9 cellular contexts compared by ENCODE assay signal in genomic region chr14:36580856-36581831, GRCh38. TPM values are rescaled to one million over a fixed set of nuclear protein-coding genes. Genes with fewer than 3 reads are reported as not detected.
DNase-seq lines count a peak whose midpoint lies in the region; ATAC-seq, FAIRE-seq and TF ChIP-seq lines count a peak whose summit lies in the region.
"Had no signal": no experiment of that assay in that cellular context is flagged by ENCODE, and none has a peak within 500 bp of the region (broad histone marks: within the 10 kb centered on the region; RNA-seq: fewer than 3 reads in every experiment).

No MANE protein-coding gene starts in this region.

- no peaks in the 10 kb centered on the region for H3K79me2 ChIP-seq in endothelial cell of umbilical vein (ENCODE audit: control insufficient read depth, insufficient read depth, low read length)

- H2AFZ ChIP-seq in endothelial cell of umbilical vein (ENCODE audit: low read depth, low read length): peak overlapping the region; percentile 78

- peak; percentile 55 for FAIRE-seq in endothelial cell of umbilical vein (lab: Jason Lieb, UNC)

- no peak for TF ChIP-seq CTCF in endothelial cell of umbilical vein (IDR thresholded peaks at IDR 0.05; ENCODE audit: extremely low read depth in 1 of 2, insufficient read depth in 1 of 2, low read depth in 1 of 2, low read length in 2 of 2)

- H3K27me3 ChIP-seq in endothelial cell of umbilical vein (ENCODE audit: control insufficient read depth in 2 of 2, insufficient read depth in 2 of 2, low read length in 2 of 2): peaks cover 60 to 83% of the 10 kb centered on the region in 2 experiments

- no peaks in the 10 kb centered on the region for H3K9me1 ChIP-seq in endothelial cell of umbilical vein (replicated peaks; ENCODE audit: control insufficient read depth, extremely low read depth, insufficient read depth, low read length)

- no peaks in the 10 kb centered on the region for H4K20me1 ChIP-seq in endothelial cell of umbilical vein (replicated peaks; ENCODE audit: control insufficient read depth, extremely low read depth, insufficient read depth, low read length)

- peak overlapping the region in 2 of 3 experiments; percentile 6 to 11 for H3K4me3 ChIP-seq in endothelial cell of umbilical vein (replicated peaks in 1 of 3; ENCODE audit: insufficient read depth in 1 of 3, low read depth in 1 of 3, low read length in 3 of 3)

- H3K9me3 ChIP-seq in endothelial cell of umbilical vein (replicated peaks; ENCODE audit: control insufficient read depth, insufficient read depth, low read length): no peaks in the 10 kb centered on the region

- no peak overlapping the region for H3K27ac ChIP-seq in endothelial cell of umbilical vein (ENCODE audit: insufficient read depth, low read depth, low read length)
- H3K27ac ChIP-seq: C4-2B had no signal

- no TSS peak for BruUV-seq in endothelial cell of umbilical vein (replicated peaks; lab: Mats Ljungman, UMichigan)

- no peak for TF ChIP-seq POLR2A in endothelial cell of umbilical vein (IDR thresholded peaks at IDR 0.05; ENCODE audit: low read depth, low read length)

- CTCF ChIA-PET in endothelial cell of umbilical vein (lab: Charles Lee): interaction anchor here (0.5 to 1.9 kb wide), 3 partner anchors 28 to 65 kb away, joined by 3 to 5 read pairs (median 3); no protein-coding TSS in a partner anchor

- ATAC-seq in GM19023 (IDR thresholded peaks at IDR 0.05; ENCODE audit: unreplicated experiment): no peak

- no peaks in the 10 kb centered on the region for H3K36me3 ChIP-seq in endothelial cell of umbilical vein (ENCODE audit: control insufficient read depth in 2 of 2, extremely low read depth in 1 of 2, insufficient read depth in 2 of 2, low read length in 2 of 2)

- H3K4me1 ChIP-seq in endothelial cell of umbilical vein (ENCODE audit: control insufficient read depth, extremely low read depth, insufficient read depth, low read length): peaks cover 5% of the 10 kb centered on the region

- dilution Hi-C loops in endothelial cell of umbilical vein (cut with MboI; ENCODE audit: extremely low pct_ligation_motif_present, low sequenced_read_pairs): no loop called here

- POLR2A ChIA-PET in endothelial cell of umbilical vein (lab: Charles Lee): no interaction called here

- peak overlapping the region; percentile 67 for H3K4me2 ChIP-seq in endothelial cell of umbilical vein (ENCODE audit: insufficient read depth, low read length)

- peak; percentile 55 for DNase-seq in NCI-H2029 (lab: John Stamatoyannopoulos, UW)
- no peak for DNase-seq in NCI-H2029 treated with DMSO at 0.1 percent for 48 hours (lab: John Stamatoyannopoulos, UW)
- DNase-seq in NCI-H2227 (lab: John Stamatoyannopoulos, UW; ENCODE audit: unreplicated experiment): peak; percentile 64
- peak; percentile 22 for DNase-seq in endothelial cell of umbilical vein (ENCODE audit: low read depth, low spot score)
- DNase-seq in myocyte (ENCODE audit: low read depth): peak; percentile 3
- no peak for DNase-seq in SK-N-DZ (ENCODE audit: low spot score)
- DNase-seq in amniotic stem cell (lab: John Stamatoyannopoulos, UW): no peak

- intact Hi-C loops in endothelial cell of umbilical vein (cut with micrococcal nuclease): no loop called here

- H3K9ac ChIP-seq in endothelial cell of umbilical vein (replicated peaks; ENCODE audit: extremely low read depth, insufficient read depth, low read length): no peak overlapping the region

TF ChIP-seq in endothelial cell of umbilical vein, 7 proteins besides CTCF, POLR2A, EP300 and RAD21:
- TF ChIP-seq MYC (IDR thresholded peaks at IDR 0.05; ENCODE audit: low read depth, low read length) (no peak), JUN (IDR thresholded peaks at IDR 0.05; ENCODE audit: borderline replicate concordance, insufficient read depth, insufficient read length, low read depth) (no peak), MAX (IDR thresholded peaks at IDR 0.05; ENCODE audit: insufficient read depth, insufficient read length) (no peak), GATA2 (IDR thresholded peaks at IDR 0.05; ENCODE audit: insufficient read depth, insufficient read length, low read depth, low read length) (no peak), POLR2AphosphoS5 (IDR thresholded peaks at IDR 0.05; ENCODE audit: insufficient read depth, low read depth, low read length) (no peak), FOS (IDR thresholded peaks at IDR 0.05; ENCODE audit: borderline replicate concordance, insufficient read depth, low read length) (no peak), EZH2 (IDR thresholded peaks at IDR 0.05; ENCODE audit: borderline replicate concordance, low read depth, low read length, severe bottlenecking) (peak; percentile 73)
TF ChIP-seq in endothelial cell of umbilical vein: peak in this region for 1.

RNA-seq across cellular contexts. Expression of gene NKX2-8, which starts 1.3 kb away (rescaled TPM):
- not detected in 2 replicates for total RNA-seq in endothelial cell of umbilical vein
- polyA plus RNA-seq in endothelial cell of umbilical vein: not detected in 2 replicates
- not detected in 2 replicates for polyA plus RNA-seq in endothelial cell of umbilical vein (2011; cell fraction: cytosol; rRNA removed)
- not detected in 2 replicates for polyA plus RNA-seq in endothelial cell of umbilical vein (2011; cell fraction: nucleus; rRNA removed)
- not detected in 2 replicates for polyA plus RNA-seq in endothelial cell of umbilical vein (2012)
- not detected in 2 replicates for polyA minus RNA-seq in endothelial cell of umbilical vein
- not detected for polyA minus RNA-seq in endothelial cell of umbilical vein (2011; cell fraction: cytosol; rRNA and poly(A)+ RNA removed)
- polyA minus RNA-seq in endothelial cell of umbilical vein (2011; cell fraction: nucleus; rRNA and poly(A)+ RNA removed): not detected in 2 replicates
- total RNA-seq in myocyte: not detected in 2 replicates
- not detected for polyA plus RNA-seq in myocyte (2012)
- polyA plus RNA-seq in SK-N-DZ (2014; cell fraction: cytosol; rRNA removed): not detected in 2 replicates
- polyA plus RNA-seq in SK-N-DZ (2014; cell fraction: nucleus; rRNA removed): not detected in 2 replicates

Comparison
In these comparisons a context has a peak if more than half of its experiments do, and no peak if none do; other contexts are left out.
1. DNase-seq: peak in NCI-H2029 (single experiment), NCI-H2227 (single experiment), endothelial cell of umbilical vein (single experiment) and myocyte (single experiment); none in NCI-H2029 treated with DMSO at 0.1 percent for 48 hours (single experiment), SK-N-DZ (single experiment) and amniotic stem cell (single experiment).